In the genomic region with DNA sequence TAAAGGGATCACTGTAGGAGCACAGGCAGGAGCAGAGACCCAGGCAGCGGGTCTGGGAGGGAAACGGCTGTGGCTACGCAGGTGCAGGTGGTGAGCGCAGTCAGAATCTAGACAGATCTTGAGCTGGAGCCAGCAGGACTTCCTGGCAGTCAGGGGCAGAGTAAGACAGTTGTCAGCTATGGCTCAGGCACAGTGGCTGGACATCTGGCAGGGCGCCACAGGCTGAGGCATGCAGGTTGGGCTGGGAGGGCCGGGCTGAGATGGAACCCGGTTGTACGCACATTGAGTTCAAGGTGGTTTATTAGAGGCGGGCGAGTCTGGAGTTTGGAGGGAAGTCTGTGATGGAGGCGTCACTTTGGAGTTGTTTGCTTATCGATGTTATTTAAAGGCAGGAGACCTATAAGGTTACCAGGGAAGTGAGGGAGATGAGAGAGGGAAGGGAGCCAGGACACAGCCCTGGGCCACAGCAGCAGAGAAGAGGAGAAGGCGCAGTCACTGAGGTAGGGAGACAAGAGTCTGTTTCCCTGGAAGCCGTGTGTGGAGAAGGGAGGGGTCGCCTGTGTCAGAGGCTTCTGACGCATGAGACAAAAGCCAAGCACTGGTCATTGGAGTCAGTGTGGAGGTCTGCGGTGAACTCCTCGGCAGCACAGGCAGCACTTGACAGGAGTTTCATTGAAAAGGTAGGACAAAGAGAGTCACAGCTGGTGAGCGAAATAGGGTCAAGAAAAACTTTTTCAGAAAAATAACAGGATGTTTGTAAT, we compare ENCODE assay signal across 1 cellular context.
TF ChIP-seq lines count a peak whose summit lies in the region.

No MANE protein-coding gene starts in this region.

TF ChIP-seq in IMR-90, 13 proteins besides CTCF, POLR2A, EP300 and RAD21:
- TF ChIP-seq MAFK (IDR thresholded peaks at IDR 0.05; ENCODE audit: low read depth, low read length) (no peak), RCOR1 (IDR thresholded peaks at IDR 0.05; ENCODE audit: insufficient replicate concordance, low read length) (no peak), BHLHE40 (IDR thresholded peaks at IDR 0.05; ENCODE audit: low read depth, low read length) (no peak), SMC3 (IDR thresholded peaks at IDR 0.05; ENCODE audit: low read depth, low read length) (no peak), CEBPB (IDR thresholded peaks at IDR 0.05; ENCODE audit: low read depth, low read length) (no peak), CHD1 (IDR thresholded peaks at IDR 0.05; ENCODE audit: low read depth, low read length) (no peak)
- TF ChIP-seq, protein P1, sequence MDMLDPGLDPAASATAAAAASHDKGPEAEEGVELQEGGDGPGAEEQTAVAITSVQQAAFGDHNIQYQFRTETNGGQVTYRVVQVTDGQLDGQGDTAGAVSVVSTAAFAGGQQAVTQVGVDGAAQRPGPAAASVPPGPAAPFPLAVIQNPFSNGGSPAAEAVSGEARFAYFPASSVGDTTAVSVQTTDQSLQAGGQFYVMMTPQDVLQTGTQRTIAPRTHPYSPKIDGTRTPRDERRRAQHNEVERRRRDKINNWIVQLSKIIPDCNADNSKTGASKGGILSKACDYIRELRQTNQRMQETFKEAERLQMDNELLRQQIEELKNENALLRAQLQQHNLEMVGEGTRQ (IDR thresholded peaks at IDR 0.05; ENCODE audit: low read depth, low read length): no peak
